1 cellular context compared by ENCODE assay signal in genomic region chr1:205061227-205061626, GRCh38.
TF ChIP-seq lines count a peak whose summit lies in the region.

No MANE protein-coding gene starts in this region.

TF ChIP-seq in GM23338, 12 proteins besides CTCF, POLR2A, EP300 and RAD21 (continued from another document):
- no peak for TF ChIP-seq ZNF462 (CRISPR knock-in tag; IDR thresholded peaks at IDR 0.05)
- no peak for TF ChIP-seq EZH2 (IDR thresholded peaks at IDR 0.05; ENCODE audit: low read depth, unreplicated experiment)
- no peak for TF ChIP-seq STAT1 (IDR thresholded peaks at IDR 0.05; ENCODE audit: unreplicated experiment)
- TF ChIP-seq JUNB (IDR thresholded peaks at IDR 0.05; ENCODE audit: unreplicated experiment): no peak
- no peak for TF ChIP-seq ZNF331 (CRISPR knock-in tag; IDR thresholded peaks at IDR 0.05; ENCODE audit: low read depth)
- TF ChIP-seq POLR2AphosphoS5 (IDR thresholded peaks at IDR 0.05; ENCODE audit: low read depth): no peak
- TF ChIP-seq CREB1 (CRISPR knock-in tag; IDR thresholded peaks at IDR 0.05; ENCODE audit: low read depth): no peak
- TF ChIP-seq REST (IDR thresholded peaks at IDR 0.05; ENCODE audit: unreplicated experiment): no peak
